ENCODE assay signal across 8 cellular contexts in the genomic region with DNA sequence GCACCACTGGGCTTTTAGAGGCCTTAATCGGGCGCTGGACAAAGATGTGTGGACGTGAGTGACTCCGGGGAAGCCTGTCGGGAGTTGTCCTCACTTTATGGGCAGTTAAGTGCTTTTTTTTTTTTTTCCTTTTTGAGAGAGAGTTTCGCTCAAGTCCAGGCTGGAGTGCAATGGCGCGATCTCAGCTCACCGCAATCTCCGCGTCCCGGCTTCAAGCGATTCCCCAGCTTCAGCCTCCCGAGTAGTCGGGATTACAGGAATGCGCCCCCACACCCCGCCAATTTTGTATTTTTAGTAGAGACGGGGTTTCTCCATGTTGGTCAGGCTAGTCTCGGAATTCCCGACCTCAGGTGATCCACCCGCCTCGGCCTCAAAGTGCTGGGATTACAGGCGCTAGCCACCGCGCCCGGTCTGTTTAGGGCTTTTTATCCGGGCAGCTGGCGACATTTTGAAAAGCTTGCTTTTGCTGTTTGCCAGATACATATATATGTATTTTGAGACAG. TPM values are rescaled to one million over a fixed set of nuclear protein-coding genes. Genes with fewer than 3 reads are reported as not detected.
DNase-seq lines count a peak whose midpoint lies in the region; ATAC-seq and TF ChIP-seq lines count a peak whose summit lies in the region.

No MANE protein-coding gene starts in this region.

- WGBS in prostate gland: 25% methylated on average over 28 of the region's 28 CpGs

- H3K27ac ChIP-seq in DOHH2 (ENCODE audit: low read depth, low read length) (no peak overlapping the region), SJSA1 (no peak overlapping the region), prostate gland (peak overlapping the region; percentile 94)

- peaks cover 14% of the 10 kb centered on the region for H3F3A ChIP-seq in DOHH2 (ENCODE audit: control insufficient read depth, insufficient read depth)

- H3K4me1 ChIP-seq in DOHH2 (ENCODE audit: control insufficient read depth, low read length) (peaks cover 53% of the 10 kb centered on the region), SJSA1 (replicated peaks) (peaks cover 9% of the 10 kb centered on the region), prostate gland (replicated peaks) (no peaks in the 10 kb centered on the region)

- no peak for TF ChIP-seq POLR2A in prostate gland (IDR thresholded peaks at IDR 0.05)

- H3K79me2 ChIP-seq in DOHH2 (ENCODE audit: control insufficient read depth, low read length): peaks cover 79% of the 10 kb centered on the region

- H3K9me2 ChIP-seq in DOHH2 (replicated peaks; ENCODE audit: control insufficient read depth, low read length): no peaks in the 10 kb centered on the region

- peaks cover 36% of the 10 kb centered on the region for H4K20me1 ChIP-seq in DOHH2 (ENCODE audit: control insufficient read depth, insufficient read depth, low read depth, low read length)

- DNase-seq in SJSA1 (ENCODE audit: low read depth in 1 of 2, low spot score in 2 of 2) (no peak), fibroblast of peridontal ligament (ENCODE audit: extremely low read depth) (peak; percentile 31), prostate gland (ENCODE audit: low spot score) (no peak), NCI-H2107 treated with DMSO at 0.1 percent for 48 hours (lab: John Stamatoyannopoulos, UW; ENCODE audit: unreplicated experiment) (no peak)
- no peak for DNase-seq in stimulated activated CD4-positive, alpha-beta T cell treated with anti-CD3 and anti-CD28 coated beads, Interleukin-2, amount 100 ng/mL, for 24 hours
- DNase-seq in stimulated activated CD4-positive, alpha-beta T cell treated with anti-CD3 and anti-CD28 coated beads, Interleukin-4, amount 100 ng/mL, for 1 hour: no peak

- H3K4me3 ChIP-seq in DOHH2 (ENCODE audit: low read length) (peak overlapping the region; percentile 100), SJSA1 (peak overlapping the region; percentile 76), prostate gland (peak overlapping the region; percentile 83 to 95)

- peaks cover 53% of the 10 kb centered on the region for H3K36me3 ChIP-seq in DOHH2 (ENCODE audit: control insufficient read depth, low read length)
- peaks cover 29% of the 10 kb centered on the region for H3K36me3 ChIP-seq in SJSA1
- H3K36me3 ChIP-seq in prostate gland: no peaks in the 10 kb centered on the region

- no peak for ATAC-seq in GM19324 (IDR thresholded peaks at IDR 0.05; ENCODE audit: low FRiP score, unreplicated experiment)

- no peaks in the 10 kb centered on the region for H3K9me3 ChIP-seq in DOHH2 (ENCODE audit: control insufficient read depth, insufficient read depth, low read length)
- H3K9me3 ChIP-seq in SJSA1 (replicated peaks): no peaks in the 10 kb centered on the region; the same call in 1 of the 2 replicates
- H3K9me3 ChIP-seq in prostate gland: no peaks in the 10 kb centered on the region

- H3K27me3 ChIP-seq in DOHH2 (ENCODE audit: control insufficient read depth, low read length) (no peaks in the 10 kb centered on the region), SJSA1 (replicated peaks) (no peaks in the 10 kb centered on the region), prostate gland (replicated peaks; ENCODE audit: insufficient read depth) (no peaks in the 10 kb centered on the region)

- TF ChIP-seq CTCF in DOHH2 (IDR thresholded peaks at IDR 0.05; ENCODE audit: low read depth, low read length, poor library complexity, severe bottlenecking) (no peak), prostate gland (IDR thresholded peaks at IDR 0.05) (no peak)

- peak overlapping the region; percentile 68 for H3K4me2 ChIP-seq in DOHH2 (ENCODE audit: low read length)

- intact Hi-C loops in prostate gland (cut with DNase I): loop anchor here (5.0 kb wide), 1 partner anchor 638 kb away; no protein-coding TSS in a partner anchor

RNA-seq across cellular contexts. Expression of a gene that starts 1.5 kb away (rescaled TPM):
- 70.4 and 99.1 TPM in 2 replicates for total RNA-seq in SJSA1 (2014; rRNA removed; shearing (Covaris generic))
- total RNA-seq in prostate gland: 10 to 100 TPM; 51.6 to 71.7 TPM

Comparison
In these comparisons a context has a peak if more than half of its experiments do, and no peak if none do; other contexts are left out.
1. H3K27ac ChIP-seq: peak in prostate gland (2 of 2); none in DOHH2 (single experiment) and SJSA1 (single experiment).
2. Peak in every context shown above with its lines, with median percentiles within 50 percentile points of each other: H3K4me3 ChIP-seq.